8 cellular contexts compared by ENCODE assay signal in the genomic region with DNA sequence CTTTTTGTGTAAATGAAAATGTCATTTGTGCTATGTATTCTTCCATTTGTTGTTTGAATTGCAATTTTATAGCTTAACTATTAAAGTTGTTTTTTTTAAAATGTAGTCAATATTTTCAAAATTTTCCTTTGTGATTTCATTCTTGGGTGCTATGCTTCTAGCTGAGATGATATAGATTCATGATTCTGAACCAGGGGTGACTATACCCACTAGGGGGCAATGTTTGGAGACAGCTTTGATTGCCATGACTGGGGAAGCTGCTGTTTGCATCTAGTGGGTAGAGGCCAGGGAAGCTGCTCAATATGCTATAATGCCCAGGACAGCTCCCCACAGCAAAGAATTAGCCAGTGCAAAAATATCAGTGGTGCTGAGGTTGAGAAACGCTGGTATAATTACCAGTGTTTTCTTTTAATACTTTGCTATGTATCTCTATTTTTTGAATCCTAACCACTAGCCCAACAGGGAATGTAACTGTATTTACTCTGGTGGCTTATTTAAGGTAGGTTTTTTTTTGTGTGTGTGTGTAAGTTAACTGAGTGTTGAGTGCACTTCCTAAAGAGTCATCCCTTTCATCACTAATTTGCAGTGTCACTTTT.
A peak's percentile ranks its signal among the peaks of the same experiment; 100 is the strongest.
DNase-seq lines count a peak whose midpoint lies in the region; ATAC-seq and TF ChIP-seq lines count a peak whose summit lies in the region.

No MANE protein-coding gene starts in this region.

- ATAC-seq in GM21390 (IDR thresholded peaks at IDR 0.05; ENCODE audit: unreplicated experiment) (peak; percentile 89), sciatic nerve (no peak)

- DNase-seq in Daoy (ENCODE audit: low read depth) = peak; percentile 41
- DNase-seq in Jurkat, Clone E6-1 (ENCODE audit: low read depth, low spot score) = peak; percentile 50
- DNase-seq in NOMO-1 treated with dmso at 0.1 percent for 144 hours (lab: John Stamatoyannopoulos, UW; ENCODE audit: unreplicated experiment) = peak; percentile 32
- DNase-seq in MCF 10A (ENCODE audit: unreplicated experiment) = peak; percentile 82
- peak; percentile 27 for DNase-seq in kidney glomerular epithelial cell (lab: John Stamatoyannopoulos, UW)
- peak; percentile 25 to 26 for DNase-seq in thyroid gland
- no peak for DNase-seq in sciatic nerve (ENCODE audit: low spot score)

- H3K4me3 ChIP-seq in Jurkat, Clone E6-1 (ENCODE audit: low read length) = no peak overlapping the region
- no peak overlapping the region for H3K4me3 ChIP-seq in thyroid gland (replicated peaks in 1 of 3)

- H3K27me3 Mint-ChIP-seq in MCF 10A (ENCODE audit: insufficient read depth, unreplicated experiment) = no peaks in the 10 kb centered on the region

- no peaks in the 10 kb centered on the region for H3K9me3 Mint-ChIP-seq in MCF 10A (ENCODE audit: unreplicated experiment)

- POLR2A ChIA-PET in MCF 10A (lab: Yijun Ruan, JAX) = interaction anchor here (0.7 to 3.4 kb wide), 14 partner anchors 13 to 260 kb away, joined by 3 to 47 read pairs (median 3); a partner anchor contains a TSS

- CTCF ChIA-PET in MCF 10A (lab: Yijun Ruan, JAX) = interaction anchor here (0.6 to 12.3 kb wide), 39 partner anchors 10 to 992 kb away, joined by 3 to 100 read pairs (median 4); a partner anchor contains a TSS

- H3K27ac ChIP-seq in thyroid gland = no peak overlapping the region

- intact Hi-C loops in MCF 10A (cut with micrococcal nuclease) (loop anchor here (1.0 kb wide), 2 partner anchors 180 to 260 kb away; no protein-coding TSS in a partner anchor), thyroid gland (cut with DNase I) (loop anchor here (5.0 kb wide), 1 partner anchor 183 kb away; a partner anchor contains a TSS), sciatic nerve (cut with DNase I) (no loop called here)

- H3K4me1 ChIP-seq in thyroid gland = peaks cover 4 to 9% of the 10 kb centered on the region in 2 donors

- H3K4me1 Mint-ChIP-seq in MCF 10A (ENCODE audit: insufficient read depth, unreplicated experiment) = peaks cover 26% of the 10 kb centered on the region

- H3K36me3 Mint-ChIP-seq in MCF 10A (ENCODE audit: insufficient read depth, unreplicated experiment) = peaks cover 32% of the 10 kb centered on the region

- H3K27ac Mint-ChIP-seq in MCF 10A (ENCODE audit: low read depth, unreplicated experiment) = no peak overlapping the region

- no peaks in the 10 kb centered on the region for H3K27me3 ChIP-seq in thyroid gland

- no peak overlapping the region for H3K4me3 Mint-ChIP-seq in MCF 10A (ENCODE audit: unreplicated experiment)

- 9 to 25% methylated on average over 1 of the region's 1 CpG for WGBS in thyroid gland, 2 donors

- no peaks in the 10 kb centered on the region for H3K36me3 ChIP-seq in thyroid gland

- H3K9me3 ChIP-seq in thyroid gland = no peaks in the 10 kb centered on the region

- no peak for TF ChIP-seq POLR2A in thyroid gland (IDR thresholded peaks at IDR 0.05)

- peak; percentile 59 for TF ChIP-seq CTCF in MCF 10A (IDR thresholded peaks at IDR 0.05; ENCODE audit: unreplicated experiment)
- TF ChIP-seq CTCF in thyroid gland (IDR thresholded peaks at IDR 0.05) = peak; percentile 24 to 58 (median 33)

- no TSS peak for BruUV-seq in MCF 10A (replicated peaks; lab: Mats Ljungman, UMichigan)
